8 cellular contexts compared by ENCODE assay signal in the genomic region with DNA sequence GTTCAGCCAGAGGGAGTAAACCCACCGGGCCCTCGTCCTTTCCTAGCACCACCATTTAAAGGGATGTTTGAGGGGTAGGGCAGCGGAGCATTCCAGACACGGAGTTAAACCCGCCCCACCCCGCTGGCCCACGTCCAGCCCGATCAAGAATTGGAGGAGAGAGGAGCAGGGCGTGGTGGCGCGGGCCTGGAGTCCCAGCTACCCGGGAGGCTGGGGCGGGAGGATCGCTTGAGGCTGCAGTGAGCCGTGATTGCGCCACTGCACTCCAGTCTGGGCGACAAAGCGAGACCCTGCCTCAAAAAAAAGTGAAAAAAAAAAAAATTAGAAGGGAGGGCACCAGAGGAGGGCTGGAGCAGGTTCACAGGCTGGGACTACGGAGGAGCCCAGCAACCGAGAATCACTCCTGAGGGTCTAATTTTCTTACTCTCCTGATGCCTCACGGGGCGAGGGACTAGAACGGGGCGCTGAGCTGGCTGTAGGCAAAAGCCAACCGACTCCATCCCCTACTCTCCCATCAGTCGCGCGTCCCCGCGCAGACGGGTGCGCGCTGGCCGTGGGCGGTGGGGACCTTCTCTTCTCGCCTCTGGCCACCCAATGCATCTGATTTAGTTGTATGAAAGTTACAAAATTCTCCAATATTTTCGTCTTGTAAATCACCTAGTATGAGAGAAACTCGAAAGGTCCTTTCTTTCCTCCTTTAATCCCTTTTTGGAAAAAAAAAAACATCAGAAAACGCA. TPM values are rescaled to one million over a fixed set of nuclear protein-coding genes. Genes with fewer than 3 reads are reported as not detected.
DNase-seq lines count a peak whose midpoint lies in the region; ATAC-seq, FAIRE-seq and TF ChIP-seq lines count a peak whose summit lies in the region.

No MANE protein-coding gene starts in this region.

- FAIRE-seq in D721Med (lab: Jason Lieb, UNC): no peak

- TF ChIP-seq CTCF in D721Med (IDR thresholded peaks at IDR 0.05; ENCODE audit: insufficient read depth, missing control alignments) (no peak), fibroblast of pulmonary artery (IDR thresholded peaks at IDR 0.05; ENCODE audit: low read length, missing control alignments) (no peak)

- no peaks in the 10 kb centered on the region for H3K9me3 Mint-ChIP-seq in activated T-cell treated with anti-CD3 and anti-CD28 coated beads, Interleukin-2, amount 50 U/mL, for 4 hours
- no peaks in the 10 kb centered on the region for H3K9me3 Mint-ChIP-seq in naive thymus-derived CD8-positive, alpha-beta T cell

- no peaks in the 10 kb centered on the region for H3K36me3 ChIP-seq in H7 (replicated peaks; ENCODE audit: control insufficient read depth, insufficient read depth, low read length)

- peak overlapping the region; percentile 81 to 96 (median 94) for H3K27ac Mint-ChIP-seq in naive thymus-derived CD8-positive, alpha-beta T cell

- H3K4me1 Mint-ChIP-seq in activated T-cell treated with anti-CD3 and anti-CD28 coated beads, Interleukin-2, amount 50 U/mL, for 4 hours (ENCODE audit: low read depth): peaks cover 60% of the 10 kb centered on the region
- peaks cover 9 to 67% (median 37%) of the 10 kb centered on the region in 4 donors for H3K4me1 Mint-ChIP-seq in naive thymus-derived CD8-positive, alpha-beta T cell

- no peaks in the 10 kb centered on the region for H3K36me3 Mint-ChIP-seq in activated T-cell treated with anti-CD3 and anti-CD28 coated beads, Interleukin-2, amount 50 U/mL, for 4 hours (ENCODE audit: insufficient read depth)
- H3K36me3 Mint-ChIP-seq in naive thymus-derived CD8-positive, alpha-beta T cell: no peaks in the 10 kb centered on the region

- POLR2A ChIA-PET in naive thymus-derived CD8-positive, alpha-beta T cell (lab: Charles Lee): interaction anchor here (0.7 to 1.6 kb wide), 8 partner anchors 10 to 1133 kb away, joined by 3 to 9 read pairs (median 4); a partner anchor contains a TSS

- peak; percentile 31 to 42 for ATAC-seq in activated T-cell treated with anti-CD3 and anti-CD28 coated beads, Interleukin-2, amount 50 U/mL, for 4 hours
- peak in 1 of 2 donors; percentile 11 for ATAC-seq in naive thymus-derived CD8-positive, alpha-beta T cell

- H3K27me3 ChIP-seq in H7 (ENCODE audit: control insufficient read depth, insufficient read depth, low read length): no peaks in the 10 kb centered on the region

- H3K27me3 Mint-ChIP-seq in activated T-cell treated with anti-CD3 and anti-CD28 coated beads, Interleukin-2, amount 50 U/mL, for 4 hours (ENCODE audit: low read depth): no peaks in the 10 kb centered on the region
- H3K27me3 Mint-ChIP-seq in naive thymus-derived CD8-positive, alpha-beta T cell: no peaks in the 10 kb centered on the region

- peak overlapping the region; percentile 67 for H3K4me3 ChIP-seq in H7 (ENCODE audit: insufficient read depth, low read depth, low read length)
- peak overlapping the region; percentile 65 for H3K4me3 ChIP-seq in fibroblast of pulmonary artery (replicated peaks; ENCODE audit: low read depth, low read length)

- DNase-seq in D721Med (ENCODE audit: insufficient read length, low spot score): peak; percentile 74
- DNase-seq in H7: peak; percentile 86
- peak; percentile 21 for DNase-seq in NCI-H774 (lab: John Stamatoyannopoulos, UW)
- peak; percentile 48 for DNase-seq in activated T-cell treated with anti-CD3 and anti-CD28 coated beads, Interleukin-2, amount 50 U/mL, for 4 hours
- DNase-seq in fibroblast of pulmonary artery (ENCODE audit: low read depth): peak; percentile 43
- peak in 1 of 10 donors; percentile 26 for DNase-seq in naive thymus-derived CD8-positive, alpha-beta T cell
- DNase-seq in NCI-H187 treated with DMSO at 0.1 percent for 48 hours (lab: John Stamatoyannopoulos, UW): no peak

- H3K4me3 Mint-ChIP-seq in activated T-cell treated with anti-CD3 and anti-CD28 coated beads, Interleukin-2, amount 50 U/mL, for 4 hours: peak overlapping the region; percentile 94
- H3K4me3 Mint-ChIP-seq in naive thymus-derived CD8-positive, alpha-beta T cell: peak overlapping the region; percentile 85 to 97 (median 95)

- H3K27ac ChIP-seq in temporal lobe (ENCODE audit: low read depth, low read length): peak overlapping the region; percentile 100

RNA-seq across cellular contexts. Expression of a gene that starts 6.1 kb away (rescaled TPM):
- total RNA-seq in H7 (2014; rRNA removed; shearing (Covaris generic)): 63.3 and 70.4 TPM in 2 replicates
- 10 to 100 TPM; 76.1 to 97.7 (median 93.0) TPM for total RNA-seq in activated T-cell treated with anti-CD3 and anti-CD28 coated beads, Interleukin-2, amount 50 U/mL, for 4 hours
- 10 to 100 TPM; 39.6 to 42.2 TPM for total RNA-seq in naive thymus-derived CD8-positive, alpha-beta T cell
- polyA plus RNA-seq in naive thymus-derived CD8-positive, alpha-beta T cell: 1 to 10 TPM in 2 of 3 donors, under 1 TPM in 1; 0.28 to 1.3 (median 1.2) TPM
- 543 TPM for total RNA-seq in temporal lobe

RNA-seq across cellular contexts. Expression of a gene that starts 6.1 kb away (rescaled TPM):
- total RNA-seq in H7 (2014; rRNA removed; shearing (Covaris generic)): 45.7 and 58.5 TPM in 2 replicates
- 10 to 100 TPM; 33.3 to 38.1 (median 34.2) TPM for total RNA-seq in activated T-cell treated with anti-CD3 and anti-CD28 coated beads, Interleukin-2, amount 50 U/mL, for 4 hours
- total RNA-seq in naive thymus-derived CD8-positive, alpha-beta T cell: 10 to 100 TPM; 54.8 to 56.9 TPM
- 10 to 100 TPM in 2 of 3 donors, 1 to 10 TPM in 1; 6.9 to 17.3 (median 11.4) TPM for polyA plus RNA-seq in naive thymus-derived CD8-positive, alpha-beta T cell
- total RNA-seq in temporal lobe: 351 TPM

RNA-seq across cellular contexts. Expression of a gene that starts 6.4 kb away (rescaled TPM):
- total RNA-seq in H7 (2014; rRNA removed; shearing (Covaris generic)): 0.15 and 0.55 TPM in 2 replicates
- 1 to 10 TPM; 1.6 to 1.8 (median 1.7) TPM for total RNA-seq in activated T-cell treated with anti-CD3 and anti-CD28 coated beads, Interleukin-2, amount 50 U/mL, for 4 hours
- total RNA-seq in naive thymus-derived CD8-positive, alpha-beta T cell: 1 to 10 TPM; 3.5 to 4.0 TPM
- 1 to 10 TPM in 2 of 3 donors, under 1 TPM in 1; 0.56 to 1.6 (median 1.6) TPM for polyA plus RNA-seq in naive thymus-derived CD8-positive, alpha-beta T cell
- total RNA-seq in temporal lobe: 3.7 TPM

RNA-seq across cellular contexts. Expression of a gene that starts 14.7 kb away (rescaled TPM):
- total RNA-seq in H7 (2014; rRNA removed; shearing (Covaris generic)): 108 and 150 TPM in 2 replicates
- 100 to 1,000 TPM; 163 to 192 (median 184) TPM for total RNA-seq in activated T-cell treated with anti-CD3 and anti-CD28 coated beads, Interleukin-2, amount 50 U/mL, for 4 hours
- 10 to 100 TPM; 28.9 to 31.9 TPM for total RNA-seq in naive thymus-derived CD8-positive, alpha-beta T cell
- polyA plus RNA-seq in naive thymus-derived CD8-positive, alpha-beta T cell: 10 to 100 TPM; 67.1 to 80.3 (median 77.9) TPM
- total RNA-seq in temporal lobe: 10.3 TPM

RNA-seq across cellular contexts. Expression of a gene that starts 25.9 kb away (rescaled TPM):
- 114 and 115 TPM in 2 replicates for total RNA-seq in H7 (2014; rRNA removed; shearing (Covaris generic))
- total RNA-seq in activated T-cell treated with anti-CD3 and anti-CD28 coated beads, Interleukin-2, amount 50 U/mL, for 4 hours: 100 to 1,000 TPM; 231 to 263 (median 234) TPM
- 10 to 100 TPM; 37.6 to 40.3 TPM for total RNA-seq in naive thymus-derived CD8-positive, alpha-beta T cell
- polyA plus RNA-seq in naive thymus-derived CD8-positive, alpha-beta T cell: 10 to 100 TPM; 27.5 to 37.8 (median 30.3) TPM
- total RNA-seq in temporal lobe: 41.1 TPM
